ENCODE assay signal across 21 cellular contexts in the genomic region with DNA sequence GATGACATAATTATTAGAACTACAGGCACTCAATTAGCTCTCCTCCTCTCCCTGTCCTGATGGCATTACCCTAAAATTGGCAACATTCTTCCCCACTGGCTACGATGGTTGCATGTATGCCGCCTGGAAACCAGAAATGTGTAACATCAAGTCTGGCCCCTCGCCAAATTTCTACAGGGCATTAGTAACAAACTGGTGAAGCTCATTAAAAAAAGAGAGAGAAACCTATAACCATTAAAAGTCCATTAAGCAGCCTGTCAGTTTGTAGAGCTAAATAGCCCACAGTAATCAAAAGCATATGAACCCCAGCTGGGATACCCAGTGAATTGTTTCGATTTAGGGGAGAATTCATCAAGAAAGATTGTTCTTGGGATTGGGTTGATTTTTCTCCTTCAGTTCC.
DNase-seq lines count a peak whose midpoint lies in the region; ATAC-seq and TF ChIP-seq lines count a peak whose summit lies in the region.
"Had no signal": no experiment of that assay in that cellular context is flagged by ENCODE, and none has a peak within 500 bp of the region (broad histone marks: within the 10 kb centered on the region; RNA-seq: fewer than 3 reads in every experiment).

No MANE protein-coding gene starts in this region.

- H3K9me2 ChIP-seq in MM.1S (replicated peaks; ENCODE audit: insufficient read depth, low read length), result no peaks in the 10 kb centered on the region

- H3K4me2 ChIP-seq in MM.1S (ENCODE audit: low read depth, low read length), result no peak overlapping the region
- H3K4me2 ChIP-seq: neural progenitor cell had no signal

- no peaks in the 10 kb centered on the region for H3K4me1 ChIP-seq in BE2C
- no peaks in the 10 kb centered on the region for H3K4me1 ChIP-seq in MM.1S (ENCODE audit: low read length)

- no peaks in the 10 kb centered on the region for H3K27me3 ChIP-seq in BE2C
- H3K27me3 ChIP-seq in MM.1S (replicated peaks; ENCODE audit: insufficient read depth, low read length), result no peaks in the 10 kb centered on the region
- H3K27me3 ChIP-seq: neural progenitor cell, tibial artery had no signal

- DNase-seq in BE2C (peak; percentile 63), EH (ENCODE audit: low read depth) (peak; percentile 78), NCI-H2171 (lab: John Stamatoyannopoulos, UW) (peak; percentile 19), cerebellar cortex (ENCODE audit: low spot score) (peak; percentile 46), MM.1S (no peak)
- no peak for DNase-seq in NK-92 treated with Interleukin-12 subunit alpha and Interleukin-12 subunit beta, amount 100 ng/mL, for 24 hours (lab: John Stamatoyannopoulos, UW)
- DNase-seq in activated CD4-positive, alpha-beta T cell treated with anti-CD3 and anti-CD28 coated beads for 4 hours, result no peak
- DNase-seq: activated CD8-positive, alpha-beta memory T cell treated with anti-CD3 and anti-CD28 coated beads, Interleukin-2, amount 50 U/mL, for 48 hours; anterior cingulate cortex; GM23248; islet precursor cell; NCI-H187; NCI-H510A; tibial artery had no signal

- H3K27ac ChIP-seq in MM.1S (ENCODE audit: low read length), result no peak overlapping the region
- H3K27ac ChIP-seq: C4-2B, GM23248, neural progenitor cell, tibial artery, WERI-Rb-1 had no signal

- no peaks in the 10 kb centered on the region for H3F3A ChIP-seq in MM.1S (ENCODE audit: insufficient read depth, low read length)

- no peak for TF ChIP-seq CTCF in BE2C (IDR thresholded peaks at IDR 0.05; ENCODE audit: low read depth, low read length)
- no peak for TF ChIP-seq CTCF in MM.1S (IDR thresholded peaks at IDR 0.05; ENCODE audit: low read length)

- no peak overlapping the region for H2AFZ ChIP-seq in MM.1S (ENCODE audit: low read length)
- H2AFZ ChIP-seq: GM23248, neural progenitor cell had no signal

- ATAC-seq in GM19035 (IDR thresholded peaks at IDR 0.05; ENCODE audit: unreplicated experiment), result no peak
- ATAC-seq: activated naive CD4-positive, alpha-beta T cell treated with anti-CD3 and anti-CD28 coated beads, Interleukin-2, amount 50 U/mL, for 72 hours; activated T-helper 17 cell treated with anti-CD3 and anti-CD28 coated beads, Interleukin-2, amount 50 U/mL, for 72 hours had no signal

- H4K20me1 ChIP-seq in MM.1S (ENCODE audit: insufficient read depth, low read length), result no peaks in the 10 kb centered on the region

- H3K4me3 ChIP-seq in BE2C (ENCODE audit: low read depth, low read length), result no peak overlapping the region
- no peak overlapping the region for H3K4me3 ChIP-seq in MM.1S (ENCODE audit: low read length)
- H3K4me3 ChIP-seq: GM23248, lung, neural progenitor cell, tibial artery had no signal

- H3K79me2 ChIP-seq in MM.1S (ENCODE audit: low read length), result no peaks in the 10 kb centered on the region

- H3K9me3 ChIP-seq in BE2C, result no peaks in the 10 kb centered on the region
- no peaks in the 10 kb centered on the region for H3K9me3 ChIP-seq in MM.1S (replicated peaks; ENCODE audit: insufficient read depth, low read length)
- H3K9me3 ChIP-seq: tibial artery had no signal

- H3K36me3 ChIP-seq in BE2C (no peaks in the 10 kb centered on the region), MM.1S (replicated peaks; ENCODE audit: insufficient read depth, low read length) (no peaks in the 10 kb centered on the region)
- H3K36me3 ChIP-seq: neural progenitor cell, tibial artery, WERI-Rb-1 had no signal

- H3K9ac ChIP-seq in MM.1S (ENCODE audit: low read length), result no peak overlapping the region
- H3K9ac ChIP-seq: GM23248, neural progenitor cell had no signal

Comparison
In these comparisons a context has a peak if more than half of its experiments do, and no peak if none do; other contexts are left out.
1. DNase-seq: peak in BE2C (single experiment), EH (single experiment), NCI-H2171 (single experiment) and cerebellar cortex (single experiment); none in NK-92 treated with Interleukin-12 subunit alpha and Interleukin-12 subunit beta, amount 100 ng/mL, for 24 hours (single experiment), MM.1S (single experiment) and activated CD4-positive, alpha-beta T cell treated with anti-CD3 and anti-CD28 coated beads for 4 hours (0 of 2).